10 cellular contexts compared by ENCODE assay signal in genomic region chr9:91425270-91425669, GRCh38. TPM values are rescaled to one million over a fixed set of nuclear protein-coding genes. Genes with fewer than 3 reads are reported as not detected.
DNase-seq lines count a peak whose midpoint lies in the region; ATAC-seq, FAIRE-seq and TF ChIP-seq lines count a peak whose summit lies in the region.
"Had no signal": no experiment of that assay in that cellular context is flagged by ENCODE, and none has a peak within 500 bp of the region (broad histone marks: within the 10 kb centered on the region; RNA-seq: fewer than 3 reads in every experiment).

No MANE protein-coding gene starts in this region.

- H3K4me3 ChIP-seq in CD4-positive, CD25-positive, alpha-beta regulatory T cell (ENCODE audit: low read depth, low read length): peak overlapping the region; percentile 58
- peak overlapping the region in 3 of 4 donors; percentile 71 to 96 (median 81) for H3K4me3 ChIP-seq in Peyer's patch
- H3K4me3 ChIP-seq in endothelial cell of umbilical vein (replicated peaks in 1 of 3; ENCODE audit: insufficient read depth in 1 of 3, low read depth in 1 of 3, low read length in 3 of 3): no peak overlapping the region
- H3K4me3 ChIP-seq in parathyroid adenoma (ENCODE audit: low read depth, low read length): peak overlapping the region; percentile 72

- H2AFZ ChIP-seq in endothelial cell of umbilical vein (ENCODE audit: low read depth, low read length) (no peak overlapping the region), parathyroid adenoma (no peak overlapping the region)

- BruUV-seq in endothelial cell of umbilical vein (replicated peaks; lab: Mats Ljungman, UMichigan): no TSS peak

- no peak for DNase-seq in CD4-positive, CD25-positive, alpha-beta regulatory T cell
- DNase-seq in Peyer's patch (no peak), endothelial cell of umbilical vein (ENCODE audit: low read depth, low spot score) (no peak), kidney glomerular epithelial cell (lab: John Stamatoyannopoulos, UW) (no peak), anterior cingulate cortex (lab: John Stamatoyannopoulos, UW) (no peak)
- DNase-seq: NCI-H1105 had no signal

- H3K27ac Mint-ChIP-seq in CD4-positive, CD25-positive, alpha-beta regulatory T cell: peak overlapping the region; percentile 7 to 70 (median 21)

- H3K9ac ChIP-seq in endothelial cell of umbilical vein (replicated peaks; ENCODE audit: extremely low read depth, insufficient read depth, low read length) (no peak overlapping the region), parathyroid adenoma (no peak overlapping the region)

- H3K79me2 ChIP-seq in endothelial cell of umbilical vein (ENCODE audit: control insufficient read depth, insufficient read depth, low read length) (peaks cover 23% of the 10 kb centered on the region), parathyroid adenoma (no peaks in the 10 kb centered on the region)

- no peaks in the 10 kb centered on the region for H3K9me3 ChIP-seq in CD4-positive, CD25-positive, alpha-beta regulatory T cell (ENCODE audit: control insufficient read depth in 2 of 2, low read length in 2 of 2)
- H3K9me3 ChIP-seq in Peyer's patch: no peaks in the 10 kb centered on the region
- H3K9me3 ChIP-seq in endothelial cell of umbilical vein (replicated peaks; ENCODE audit: control insufficient read depth, insufficient read depth, low read length): no peaks in the 10 kb centered on the region
- H3K9me3 ChIP-seq in parathyroid adenoma (ENCODE audit: control insufficient read depth, low read length): no peaks in the 10 kb centered on the region

- no peak for FAIRE-seq in endothelial cell of umbilical vein (lab: Jason Lieb, UNC)
- FAIRE-seq: endometrium had no signal

- no peak for TF ChIP-seq CTCF in Peyer's patch (IDR thresholded peaks at IDR 0.05)
- TF ChIP-seq CTCF in endothelial cell of umbilical vein (IDR thresholded peaks at IDR 0.05; ENCODE audit: extremely low read depth in 1 of 2, insufficient read depth in 1 of 2, low read depth in 1 of 2, low read length in 2 of 2): no peak
- no peak for TF ChIP-seq CTCF in parathyroid adenoma (IDR thresholded peaks at IDR 0.05)

- H3K4me1 Mint-ChIP-seq in CD4-positive, CD25-positive, alpha-beta regulatory T cell: peaks cover 17 to 43% (median 31%) of the 10 kb centered on the region in 4 donors

- CTCF ChIA-PET in endothelial cell of umbilical vein (lab: Charles Lee): interaction anchor here (0.8 to 7.6 kb wide), 20 partner anchors 9 to 511 kb away, joined by 3 to 139 read pairs (median 5); partner anchors contain the start of gene AUH

- peaks cover 70% of the 10 kb centered on the region for H3K27me3 Mint-ChIP-seq in CD4-positive, CD25-positive, alpha-beta regulatory T cell

- no peak for ATAC-seq in CD4-positive, CD25-positive, alpha-beta regulatory T cell (ENCODE audit: low read depth in 2 of 2)
- ATAC-seq in GM21717 (IDR thresholded peaks at IDR 0.05; ENCODE audit: unreplicated experiment) (no peak), GM19455 (IDR thresholded peaks at IDR 0.05; ENCODE audit: unreplicated experiment) (no peak)

- H4K20me1 ChIP-seq in endothelial cell of umbilical vein (replicated peaks; ENCODE audit: control insufficient read depth, extremely low read depth, insufficient read depth, low read length): no peaks in the 10 kb centered on the region

- TF ChIP-seq POLR2A in Peyer's patch (IDR thresholded peaks at IDR 0.05): no peak
- TF ChIP-seq POLR2A in endothelial cell of umbilical vein (IDR thresholded peaks at IDR 0.05; ENCODE audit: low read depth, low read length): no peak

- H3K36me3 Mint-ChIP-seq in CD4-positive, CD25-positive, alpha-beta regulatory T cell: no peaks in the 10 kb centered on the region

- H3K4me2 ChIP-seq in endothelial cell of umbilical vein (ENCODE audit: insufficient read depth, low read length) (peak overlapping the region; percentile 57), parathyroid adenoma (ENCODE audit: low read length) (peak overlapping the region; percentile 98)

- peaks cover 36% of the 10 kb centered on the region for H3K4me1 ChIP-seq in CD4-positive, CD25-positive, alpha-beta regulatory T cell (ENCODE audit: control insufficient read depth, insufficient read depth, low read length, poor library complexity, severe bottlenecking)
- H3K4me1 ChIP-seq in Peyer's patch (peaks cover 0 to 15% (median 8%) of the 10 kb centered on the region in 4 donors), endothelial cell of umbilical vein (ENCODE audit: control insufficient read depth, extremely low read depth, insufficient read depth, low read length) (peaks cover 28% of the 10 kb centered on the region), parathyroid adenoma (peaks cover 2% of the 10 kb centered on the region)

- no peaks in the 10 kb centered on the region for H3K36me3 ChIP-seq in CD4-positive, CD25-positive, alpha-beta regulatory T cell (ENCODE audit: control insufficient read depth, insufficient read depth, low read length)
- H3K36me3 ChIP-seq in Peyer's patch (no peaks in the 10 kb centered on the region), endothelial cell of umbilical vein (ENCODE audit: control insufficient read depth in 2 of 2, extremely low read depth in 1 of 2, insufficient read depth in 2 of 2, low read length in 2 of 2) (no peaks in the 10 kb centered on the region), parathyroid adenoma (ENCODE audit: control insufficient read depth, insufficient read depth, low read length) (no peaks in the 10 kb centered on the region)

- H3K9me3 Mint-ChIP-seq in CD4-positive, CD25-positive, alpha-beta regulatory T cell: peaks cover 0 to 10% (median 0%) of the 10 kb centered on the region in 7 donors

- H3K27me3 ChIP-seq in CD4-positive, CD25-positive, alpha-beta regulatory T cell (ENCODE audit: control insufficient read depth, insufficient read depth, low read length): peaks cover 26% of the 10 kb centered on the region
- H3K27me3 ChIP-seq in Peyer's patch (no peaks in the 10 kb centered on the region), endothelial cell of umbilical vein (ENCODE audit: control insufficient read depth in 2 of 2, insufficient read depth in 2 of 2, low read length in 2 of 2) (no peaks in the 10 kb centered on the region), parathyroid adenoma (ENCODE audit: control insufficient read depth, insufficient read depth, low read length) (no peaks in the 10 kb centered on the region)

- peak overlapping the region; percentile 83 to 95 (median 88) for H3K4me3 Mint-ChIP-seq in CD4-positive, CD25-positive, alpha-beta regulatory T cell

- POLR2A ChIA-PET in endothelial cell of umbilical vein (lab: Charles Lee): interaction anchor here (0.5 kb wide), 1 partner anchor 45 kb away, joined by 3 read pairs; no protein-coding TSS in a partner anchor

- intact Hi-C loops in endothelial cell of umbilical vein (cut with micrococcal nuclease): loop anchor here (5.0 kb wide), 2 partner anchors 302 to 323 kb away; no protein-coding TSS in a partner anchor

- H3K27ac ChIP-seq in CD4-positive, CD25-positive, alpha-beta regulatory T cell (ENCODE audit: insufficient read depth, low read length, poor library complexity, severe bottlenecking): no peak overlapping the region
- H3K27ac ChIP-seq in Peyer's patch (peak overlapping the region in 3 of 4 donors; percentile 83 to 99 (median 96)), endothelial cell of umbilical vein (ENCODE audit: insufficient read depth, low read depth, low read length) (no peak overlapping the region), parathyroid adenoma (no peak overlapping the region)

- H3K9me1 ChIP-seq in endothelial cell of umbilical vein (replicated peaks; ENCODE audit: control insufficient read depth, extremely low read depth, insufficient read depth, low read length): no peaks in the 10 kb centered on the region

- dilution Hi-C loops in endothelial cell of umbilical vein (cut with MboI; ENCODE audit: extremely low pct_ligation_motif_present, low sequenced_read_pairs): no loop called here

TF ChIP-seq in endothelial cell of umbilical vein, 7 proteins besides CTCF, POLR2A, EP300 and RAD21:
- TF ChIP-seq JUN (IDR thresholded peaks at IDR 0.05; ENCODE audit: borderline replicate concordance, insufficient read depth, insufficient read length, low read depth) (no peak), GATA2 (IDR thresholded peaks at IDR 0.05; ENCODE audit: insufficient read depth, insufficient read length, low read depth, low read length) (no peak), EZH2 (IDR thresholded peaks at IDR 0.05; ENCODE audit: borderline replicate concordance, low read depth, low read length, severe bottlenecking) (no peak), FOS (IDR thresholded peaks at IDR 0.05; ENCODE audit: borderline replicate concordance, insufficient read depth, low read length) (no peak), MYC (IDR thresholded peaks at IDR 0.05; ENCODE audit: low read depth, low read length) (no peak), POLR2AphosphoS5 (IDR thresholded peaks at IDR 0.05; ENCODE audit: insufficient read depth, low read depth, low read length) (no peak)
- TF ChIP-seq, protein P1, sequence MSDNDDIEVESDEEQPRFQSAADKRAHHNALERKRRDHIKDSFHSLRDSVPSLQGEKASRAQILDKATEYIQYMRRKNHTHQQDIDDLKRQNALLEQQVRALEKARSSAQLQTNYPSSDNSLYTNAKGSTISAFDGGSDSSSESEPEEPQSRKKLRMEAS (IDR thresholded peaks at IDR 0.05; ENCODE audit: insufficient read depth, insufficient read length): no peak

RNA-seq across cellular contexts. Expression of gene NFIL3, which starts 1.6 kb away (rescaled TPM):
- total RNA-seq in CD4-positive, CD25-positive, alpha-beta regulatory T cell: 8.2 TPM
- 1 to 10 TPM in 3 of 4 donors, under 1 TPM in 1; 0.55 to 3.2 (median 1.1) TPM for polyA plus RNA-seq in CD4-positive, CD25-positive, alpha-beta regulatory T cell
- 10 to 100 TPM; 14.0 to 31.4 (median 20.4) TPM for total RNA-seq in Peyer's patch
- 9.7 and 10.5 TPM in 2 replicates for total RNA-seq in endothelial cell of umbilical vein
- polyA plus RNA-seq in endothelial cell of umbilical vein: 1.9 and 2.9 TPM in 2 replicates
- 4.9 and 5.4 TPM in 2 replicates for polyA plus RNA-seq in endothelial cell of umbilical vein (2011; cell fraction: cytosol; rRNA removed)
- polyA plus RNA-seq in endothelial cell of umbilical vein (2011; cell fraction: nucleus; rRNA removed): 6.4 and 8.2 TPM in 2 replicates
- 14.3 and 15.7 TPM in 2 replicates for polyA plus RNA-seq in endothelial cell of umbilical vein (2012)
- polyA minus RNA-seq in endothelial cell of umbilical vein: 2.7 and 2.9 TPM in 2 replicates
- 10.5 TPM for polyA minus RNA-seq in endothelial cell of umbilical vein (2011; cell fraction: cytosol; rRNA and poly(A)+ RNA removed)
- 5.4 and 7.5 TPM in 2 replicates for polyA minus RNA-seq in endothelial cell of umbilical vein (2011; cell fraction: nucleus; rRNA and poly(A)+ RNA removed)

Comparison
In these comparisons a context has a peak if more than half of its experiments do, and no peak if none do; other contexts are left out.
1. H3K27ac ChIP-seq: peak in Peyer's patch (3 of 4); none in CD4-positive, CD25-positive, alpha-beta regulatory T cell (single experiment), endothelial cell of umbilical vein (single experiment) and parathyroid adenoma (single experiment).
2. H3K4me3 ChIP-seq: peak in CD4-positive, CD25-positive, alpha-beta regulatory T cell (single experiment), Peyer's patch (3 of 4) and parathyroid adenoma (single experiment); none in endothelial cell of umbilical vein (0 of 3).